Comparison of ENCODE assay signal across 9 cellular contexts in the genomic region with DNA sequence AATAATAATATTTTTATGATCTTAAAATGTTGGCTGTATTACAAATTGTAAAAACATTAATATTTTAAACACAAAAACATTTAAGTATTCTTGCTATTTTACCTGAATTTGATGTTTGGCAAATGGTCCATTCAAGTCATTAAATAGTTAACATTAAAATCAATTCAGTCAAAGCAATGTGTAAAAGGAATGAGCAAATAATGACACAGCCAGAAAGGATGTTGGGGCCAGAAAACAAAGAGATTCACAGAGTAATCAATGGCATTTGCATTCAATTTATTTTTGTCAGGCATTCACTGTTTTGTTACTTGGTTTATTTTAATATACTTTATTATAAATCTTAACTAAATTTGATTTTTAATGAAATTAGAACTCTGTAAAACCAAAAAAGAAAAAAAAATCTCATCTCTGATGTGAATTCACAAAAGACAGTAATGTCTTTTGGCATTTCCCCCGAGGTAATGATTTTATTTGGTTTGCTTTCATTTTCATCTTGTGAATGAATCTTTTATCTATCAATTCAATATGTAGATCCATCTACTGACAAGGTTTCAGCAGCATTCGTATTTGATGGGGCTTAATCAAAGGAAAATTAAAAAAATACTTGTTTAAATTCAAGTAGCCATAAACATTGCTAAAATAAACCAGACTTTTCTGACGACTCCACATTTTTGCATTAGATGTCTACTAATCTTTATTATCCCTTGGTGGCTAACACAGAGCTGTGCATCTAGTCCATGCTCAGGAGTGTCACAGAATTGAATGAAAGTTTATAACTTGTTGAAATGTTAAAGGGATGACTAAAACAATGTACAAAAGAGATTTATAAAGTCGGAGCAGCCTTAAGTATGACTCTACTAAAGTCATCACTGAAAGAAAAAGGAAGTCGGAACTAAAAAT.
A peak's percentile ranks its signal among the peaks of the same experiment; 100 is the strongest.
DNase-seq lines count a peak whose midpoint lies in the region; ATAC-seq and TF ChIP-seq lines count a peak whose summit lies in the region.
"Had no signal": no experiment of that assay in that cellular context is flagged by ENCODE, and none has a peak within 500 bp of the region (broad histone marks: within the 10 kb centered on the region; RNA-seq: fewer than 3 reads in every experiment).

No MANE protein-coding gene starts in this region.

- POLR2A ChIA-PET in BJ (lab: Charles Lee) = no interaction called here
- POLR2A ChIA-PET in MCF 10A (lab: Yijun Ruan, JAX) = interaction anchor here (0.7 kb wide), 1 partner anchor 13 kb away, joined by 3 read pairs; no protein-coding TSS in a partner anchor

- intact Hi-C loops in MCF 10A (cut with micrococcal nuclease) = no loop called here

- no peaks in the 10 kb centered on the region for H3K9me3 Mint-ChIP-seq in MCF 10A (ENCODE audit: unreplicated experiment)
- H3K9me3 Mint-ChIP-seq in activated T-cell treated with anti-CD3 and anti-CD28 coated beads, Interleukin-2, amount 50 U/mL, for 4 hours = no peaks in the 10 kb centered on the region

- CTCF ChIA-PET in BJ (lab: Yijun Ruan, JAX) (no interaction called here), MCF 10A (lab: Yijun Ruan, JAX) (no interaction called here)

- TF ChIP-seq CTCF in BJ (IDR thresholded peaks at IDR 0.05; ENCODE audit: insufficient read depth, low read depth, low read length) (no peak), MCF 10A (IDR thresholded peaks at IDR 0.05; ENCODE audit: unreplicated experiment) (no peak)

- no peak overlapping the region for H3K4ac ChIP-seq in mesendoderm (ENCODE audit: low read depth, low read length)

- DNase-seq in BJ (ENCODE audit: low read depth) = no peak
- DNase-seq in NCI-H146 treated with DMSO at 0.1 percent for 48 hours (lab: John Stamatoyannopoulos, UW; ENCODE audit: unreplicated experiment) = peak; percentile 68
- DNase-seq in MCF 10A (ENCODE audit: unreplicated experiment) = no peak
- DNase-seq in mesendoderm = peak; percentile 14
- DNase-seq in ureter (ENCODE audit: low spot score) = no peak
- DNase-seq in activated T-cell treated with anti-CD3 and anti-CD28 coated beads, Interleukin-2, amount 50 U/mL, for 4 hours = no peak
- no peak for DNase-seq in NCI-H524 (lab: John Stamatoyannopoulos, UW)
- no peak for DNase-seq in activated CD4-positive, alpha-beta T cell treated with anti-CD3 and anti-CD28 coated beads for 48 hours
- DNase-seq: stimulated activated naive CD4-positive, alpha-beta T cell had no signal

- H3K27ac Mint-ChIP-seq in MCF 10A (ENCODE audit: low read depth, unreplicated experiment) = peak overlapping the region; percentile 6

- H3K79me2 ChIP-seq in mesendoderm (ENCODE audit: control insufficient read depth, insufficient read depth, low read length) = no peaks in the 10 kb centered on the region

- H3K36me3 ChIP-seq in BJ (ENCODE audit: control insufficient read depth, insufficient read depth, low read length) = no peaks in the 10 kb centered on the region
- no peaks in the 10 kb centered on the region for H3K36me3 ChIP-seq in mesendoderm (ENCODE audit: control insufficient read depth, insufficient read depth, low read length)

- no peak overlapping the region for H3K27ac ChIP-seq in mesendoderm (ENCODE audit: low read depth, low read length)

- H3K9ac ChIP-seq in mesendoderm (ENCODE audit: low read length) = no peak overlapping the region

- no peak overlapping the region for H2BK15ac ChIP-seq in mesendoderm (replicated peaks; ENCODE audit: low read depth)

- H4K8ac ChIP-seq in mesendoderm (ENCODE audit: low read depth, low read length) = no peak overlapping the region

- H3K79me1 ChIP-seq in mesendoderm (ENCODE audit: low read length) = no peaks in the 10 kb centered on the region

- no peak overlapping the region for H2AK5ac ChIP-seq in mesendoderm (ENCODE audit: low read length)

- H3K23ac ChIP-seq in mesendoderm (ENCODE audit: low read length) = no peak overlapping the region

- no peak overlapping the region for H3K18ac ChIP-seq in mesendoderm (ENCODE audit: low read length)

- H3K4me3 ChIP-seq in BJ (ENCODE audit: low read depth, low read length) = peak overlapping the region; percentile 17; the same call in 1 of the 2 replicates
- H3K4me3 ChIP-seq in mesendoderm (ENCODE audit: low read length) = no peak overlapping the region

- no peak overlapping the region for H2BK120ac ChIP-seq in mesendoderm (ENCODE audit: low read depth, low read length)

- H3K4me2 ChIP-seq in mesendoderm (ENCODE audit: low read length) = no peak overlapping the region

- WGBS in mesendoderm (ENCODE audit: extremely low coverage, insufficient coverage, low lambda C conversion rate) = no CpG with 5 or more reads among the region's 5 CpGs

- H3K4me1 ChIP-seq in mesendoderm (ENCODE audit: control insufficient read depth, low read depth, low read length) = no peaks in the 10 kb centered on the region

- no peak for ATAC-seq in activated T-cell treated with anti-CD3 and anti-CD28 coated beads, Interleukin-2, amount 50 U/mL, for 4 hours

- BruUV-seq in MCF 10A (replicated peaks; lab: Mats Ljungman, UMichigan) = no TSS peak

- no peaks in the 10 kb centered on the region for H3K4me1 Mint-ChIP-seq in MCF 10A (ENCODE audit: insufficient read depth, unreplicated experiment)
- peaks cover 6% of the 10 kb centered on the region for H3K4me1 Mint-ChIP-seq in activated T-cell treated with anti-CD3 and anti-CD28 coated beads, Interleukin-2, amount 50 U/mL, for 4 hours (ENCODE audit: low read depth)

- H3K36me3 Mint-ChIP-seq in MCF 10A (ENCODE audit: insufficient read depth, unreplicated experiment) = no peaks in the 10 kb centered on the region
- no peaks in the 10 kb centered on the region for H3K36me3 Mint-ChIP-seq in activated T-cell treated with anti-CD3 and anti-CD28 coated beads, Interleukin-2, amount 50 U/mL, for 4 hours (ENCODE audit: insufficient read depth)

- H3K27me3 ChIP-seq in BJ (ENCODE audit: control insufficient read depth, insufficient read depth, low read length) (no peaks in the 10 kb centered on the region), mesendoderm (ENCODE audit: insufficient read depth, low read length, poor library complexity) (no peaks in the 10 kb centered on the region)

- H3K27me3 Mint-ChIP-seq in MCF 10A (ENCODE audit: insufficient read depth, unreplicated experiment) = no peaks in the 10 kb centered on the region
- H3K27me3 Mint-ChIP-seq in activated T-cell treated with anti-CD3 and anti-CD28 coated beads, Interleukin-2, amount 50 U/mL, for 4 hours (ENCODE audit: low read depth) = no peaks in the 10 kb centered on the region

- H3K4me3 Mint-ChIP-seq in MCF 10A (ENCODE audit: unreplicated experiment) = peak overlapping the region; percentile 59
- H3K4me3 Mint-ChIP-seq in activated T-cell treated with anti-CD3 and anti-CD28 coated beads, Interleukin-2, amount 50 U/mL, for 4 hours = no peak overlapping the region

- H4K5ac ChIP-seq in mesendoderm (ENCODE audit: low read length) = no peak overlapping the region

- H2BK5ac ChIP-seq in mesendoderm (ENCODE audit: low read length) = no peak overlapping the region

- no peak overlapping the region for H3K56ac ChIP-seq in mesendoderm (ENCODE audit: low read length)

Comparison
In these comparisons a context has a peak if more than half of its experiments do, and no peak if none do; other contexts are left out.
1. DNase-seq: peak in NCI-H146 treated with DMSO at 0.1 percent for 48 hours (single experiment) and mesendoderm (single experiment); none in BJ (single experiment), MCF 10A (single experiment), ureter (single experiment), activated T-cell treated with anti-CD3 and anti-CD28 coated beads, Interleukin-2, amount 50 U/mL, for 4 hours (single experiment), NCI-H524 (0 of 2) and activated CD4-positive, alpha-beta T cell treated with anti-CD3 and anti-CD28 coated beads for 48 hours (single experiment).